In the genomic region with DNA sequence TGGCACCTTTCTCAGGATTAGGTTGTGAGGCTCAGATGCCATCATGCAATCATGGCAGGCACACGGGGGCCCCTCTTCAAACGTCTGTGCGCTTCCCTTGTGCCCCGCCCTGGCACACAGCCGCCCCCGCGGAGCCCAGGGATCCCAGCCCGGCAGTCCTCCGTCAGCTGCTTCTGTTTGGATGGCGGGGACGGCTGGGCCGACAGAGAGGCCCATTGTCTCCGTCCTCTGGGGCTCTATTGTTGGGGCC, we compare ENCODE assay signal across 8 cellular contexts. TPM values are rescaled to one million over a fixed set of nuclear protein-coding genes. Genes with fewer than 3 reads are reported as not detected.
A peak's percentile ranks its signal among the peaks of the same experiment; 100 is the strongest.
DNase-seq lines count a peak whose midpoint lies in the region; ATAC-seq, FAIRE-seq and TF ChIP-seq lines count a peak whose summit lies in the region.

No MANE protein-coding gene starts in this region.

- H3K4me3 Mint-ChIP-seq in T-cell (peak overlapping the region; percentile 89 to 93 (median 91)), memory B cell (peak overlapping the region; percentile 93)

- H3F3A ChIP-seq in GM23248 (ENCODE audit: insufficient read depth), result 0 out of 2 replicates have a peak, but pooled peaks cover 4% of the 10 kb centered on the region

- H3K9ac ChIP-seq in GM23248, result peak overlapping the region; percentile 90

- in situ Hi-C loops in GM23248 (cut with MboI), result loop anchor here (25.0 kb wide), 1 partner anchor 408 kb away; a partner anchor contains a TSS

- ATAC-seq in T-cell (replicated peaks in 1 of 4) (peak in 2 of 4 experiments; percentile 1 to 6), memory B cell (ENCODE audit: low read depth) (peak; percentile 1), HG03139 (IDR thresholded peaks at IDR 0.05; ENCODE audit: unreplicated experiment) (no peak)

- H3K4me2 ChIP-seq in GM23248 (ENCODE audit: unreplicated experiment), result peak overlapping the region; percentile 52

- H2AFZ ChIP-seq in ACC112 (ENCODE audit: low read length, unreplicated experiment) (peak overlapping the region; percentile 92), GM23248 (peak overlapping the region; percentile 89)

- no peaks in the 10 kb centered on the region for H4K20me1 ChIP-seq in GM23248 (ENCODE audit: insufficient read depth)

- CTCF ChIA-PET in T-cell (lab: Charles Lee), result interaction anchor here (0.6 to 2.6 kb wide), 7 partner anchors 17 to 669 kb away, joined by 3 to 22 read pairs (median 4); a partner anchor contains a TSS

- no peak for FAIRE-seq in GM12891 (lab: Jason Lieb, UNC)

- H3K27ac ChIP-seq in ACC112 (ENCODE audit: low read depth, low read length), result no peak overlapping the region
- peak overlapping the region; percentile 59 for H3K27ac ChIP-seq in GM23248
- H3K27ac ChIP-seq in dorsolateral prefrontal cortex, result peak overlapping the region; percentile 91 to 100 (median 98)

- POLR2A ChIA-PET in T-cell (lab: Charles Lee), result interaction anchor here (0.6 kb wide), 2 partner anchors 21 to 1516 kb away, joined by 4 to 5 read pairs; no protein-coding TSS in a partner anchor

- peaks cover 15 to 24% (median 15%) of the 10 kb centered on the region in 3 donors for H3K4me1 Mint-ChIP-seq in T-cell
- peaks cover 10% of the 10 kb centered on the region for H3K4me1 Mint-ChIP-seq in memory B cell

- no peaks in the 10 kb centered on the region for H3K36me3 Mint-ChIP-seq in T-cell
- no peaks in the 10 kb centered on the region for H3K36me3 Mint-ChIP-seq in memory B cell

- no peaks in the 10 kb centered on the region for H3K9me2 ChIP-seq in GM23248 (ENCODE audit: insufficient read depth)

- 0 to 3% methylated on average over 13 of the region's 13 CpGs for WGBS in GM23248 (ENCODE audit: low coverage in 1 of 2, low lambda C conversion rate in 2 of 2, missing lambda C conversion rate in 2 of 2), 2 experiments

- H3K9me3 Mint-ChIP-seq in T-cell, result no peaks in the 10 kb centered on the region
- H3K9me3 Mint-ChIP-seq in memory B cell, result no peaks in the 10 kb centered on the region

- DNase-seq in GM23248 (peak; percentile 81), T-cell (peak in 8 of 34 experiments; percentile 11 to 45 (median 22)), dorsolateral prefrontal cortex (peak; percentile 72 to 94 (median 92)), memory B cell (ENCODE audit: low spot score in 2 of 2) (no peak), GM12891 (ENCODE audit: insufficient read length, low spot score) (no peak)
- DNase-seq in stimulated activated CD8-positive, alpha-beta memory T cell treated with anti-CD3 and anti-CD28 coated beads, Interleukin-15, amount 100 ng/mL, for 4 hours (ENCODE audit: low read depth in 2 of 2), result peak; percentile 8 to 17

- no peaks in the 10 kb centered on the region for H3K27me3 Mint-ChIP-seq in T-cell
- peaks cover 1% of the 10 kb centered on the region for H3K27me3 Mint-ChIP-seq in memory B cell

- H3K79me2 ChIP-seq in ACC112 (ENCODE audit: control insufficient read depth, insufficient read depth, low read length, unreplicated experiment) (no peaks in the 10 kb centered on the region), GM23248 (ENCODE audit: insufficient read depth) (no peaks in the 10 kb centered on the region)

- H3K4me1 ChIP-seq in ACC112 (ENCODE audit: control insufficient read depth, insufficient read depth, low read length, unreplicated experiment), result peaks cover 12% of the 10 kb centered on the region
- peaks cover 3% of the 10 kb centered on the region; the same call in 1 of the 2 replicates for H3K4me1 ChIP-seq in GM23248 (ENCODE audit: insufficient read depth)

- H3K27ac Mint-ChIP-seq in T-cell (peak overlapping the region; percentile 84 to 87), memory B cell (peak overlapping the region; percentile 82)

- no peak for TF ChIP-seq POLR2A in GM12891 (IDR thresholded peaks at IDR 0.05; ENCODE audit: low read depth, low read length)

- no peaks in the 10 kb centered on the region for H3K9me3 ChIP-seq in GM23248 (ENCODE audit: low read depth)

- intact Hi-C loops in dorsolateral prefrontal cortex (cut with DNase I), result loop anchor here (1.0 to 2.0 kb wide), 4 partner anchors 15 to 26 kb away; no protein-coding TSS in a partner anchor

- H3K4me3 ChIP-seq in ACC112 (ENCODE audit: low read depth, low read length) (peak overlapping the region; percentile 88), GM23248 (peak overlapping the region; percentile 78), dorsolateral prefrontal cortex (peak overlapping the region; percentile 72 to 97 (median 82))

- TF ChIP-seq CTCF in dorsolateral prefrontal cortex (IDR thresholded peaks at IDR 0.05 in 54 of 56, conservative IDR thresholded peaks at IDR 0.05 in 2 of 56; ENCODE audit: low read depth in 1 of 56, partially characterized antibody in 56 of 56), result peak in 1 of 56 donors; percentile 8

- H3K27me3 ChIP-seq in ACC112 (ENCODE audit: insufficient read depth, low read length), result no peaks in the 10 kb centered on the region; the same call in 1 of the 2 replicates
- H3K27me3 ChIP-seq in GM23248 (replicated peaks; ENCODE audit: insufficient read depth), result no peaks in the 10 kb centered on the region
- H3K27me3 ChIP-seq in dorsolateral prefrontal cortex, result no peaks in the 10 kb centered on the region

- H3K36me3 ChIP-seq in ACC112 (ENCODE audit: insufficient read depth, low read length) (no peaks in the 10 kb centered on the region), GM23248 (ENCODE audit: low read depth) (no peaks in the 10 kb centered on the region)

TF ChIP-seq in GM12891, 5 proteins besides CTCF, POLR2A, EP300 and RAD21:
- TF ChIP-seq PAX5 (IDR thresholded peaks at IDR 0.05; ENCODE audit: insufficient read depth, low read length, severe bottlenecking), result no peak
- TF ChIP-seq SPI1 (IDR thresholded peaks at IDR 0.05; ENCODE audit: low read depth, low read length), result no peak
- TF ChIP-seq TAF1 (IDR thresholded peaks at IDR 0.05; ENCODE audit: low read depth, low read length), result no peak
- TF ChIP-seq POU2F2 (IDR thresholded peaks at IDR 0.05; ENCODE audit: low read depth, low read length), result no peak
- TF ChIP-seq POLR2AphosphoS5 (IDR thresholded peaks at IDR 0.05; ENCODE audit: low read depth, low read length), result no peak

RNA-seq across cellular contexts. Expression of a gene that starts 0.8 kb away (rescaled TPM):
- total RNA-seq in GM23248 (2014; rRNA removed; shearing (Covaris generic)), result 8.7 and 12.2 TPM in 2 replicates
- 11.7 and 12.1 TPM in 2 replicates for polyA plus RNA-seq in GM23248 (2016; fragmentation: Nextera tagmentation; extraction: Ambion mirVana)
- total RNA-seq in T-cell (10 to 100 TPM in 1 of 5 donors, 1 to 10 TPM in 4; 5.9 to 10.4 (median 7.9) TPM), dorsolateral prefrontal cortex (100 to 1,000 TPM in 22 of 120 experiments, 10 to 100 TPM in 98; 48.3 to 174 (median 79.7) TPM)
- polyA plus RNA-seq in GM12891 (2012; ENCODE audit: low read depth, missing spikeins), result 0.94 TPM

RNA-seq across cellular contexts. Expression of a gene that starts 59.1 kb away (rescaled TPM):
- total RNA-seq in GM23248 (2014; rRNA removed; shearing (Covaris generic)), result under 0.01 TPM in 1 of 2 replicates, not detected in the other
- polyA plus RNA-seq in GM23248 (2016; fragmentation: Nextera tagmentation; extraction: Ambion mirVana), result 0.04 and 0.18 TPM in 2 replicates
- total RNA-seq in T-cell, result 100 to 1,000 TPM; 117 to 148 (median 125) TPM
- 10 to 100 TPM; 10.9 to 21.6 (median 16.2) TPM for total RNA-seq in dorsolateral prefrontal cortex
- 43.7 TPM for polyA plus RNA-seq in GM12891 (2012; ENCODE audit: low read depth, missing spikeins)

Comparison
In these comparisons a context has a peak if more than half of its experiments do, and no peak if none do; other contexts are left out.
1. DNase-seq: peak in GM23248 (single experiment), dorsolateral prefrontal cortex (10 of 10) and stimulated activated CD8-positive, alpha-beta memory T cell treated with anti-CD3 and anti-CD28 coated beads, Interleukin-15, amount 100 ng/mL, for 4 hours (2 of 2); none in memory B cell (0 of 2) and GM12891 (single experiment).
2. RNA of a gene that starts 59.1 kb away (total RNA-seq): 117 to 148 TPM in T-cell and 10.9 to 21.6 TPM in dorsolateral prefrontal cortex; under 0.01 TPM in GM23248; every median in the first group is over 10 times any median in the second.
3. Peak in every context shown above with its lines, with median percentiles within 50 percentile points of each other: H3K4me3 ChIP-seq.